Comparison of ENCODE assay signal across 8 cellular contexts in the genomic region with DNA sequence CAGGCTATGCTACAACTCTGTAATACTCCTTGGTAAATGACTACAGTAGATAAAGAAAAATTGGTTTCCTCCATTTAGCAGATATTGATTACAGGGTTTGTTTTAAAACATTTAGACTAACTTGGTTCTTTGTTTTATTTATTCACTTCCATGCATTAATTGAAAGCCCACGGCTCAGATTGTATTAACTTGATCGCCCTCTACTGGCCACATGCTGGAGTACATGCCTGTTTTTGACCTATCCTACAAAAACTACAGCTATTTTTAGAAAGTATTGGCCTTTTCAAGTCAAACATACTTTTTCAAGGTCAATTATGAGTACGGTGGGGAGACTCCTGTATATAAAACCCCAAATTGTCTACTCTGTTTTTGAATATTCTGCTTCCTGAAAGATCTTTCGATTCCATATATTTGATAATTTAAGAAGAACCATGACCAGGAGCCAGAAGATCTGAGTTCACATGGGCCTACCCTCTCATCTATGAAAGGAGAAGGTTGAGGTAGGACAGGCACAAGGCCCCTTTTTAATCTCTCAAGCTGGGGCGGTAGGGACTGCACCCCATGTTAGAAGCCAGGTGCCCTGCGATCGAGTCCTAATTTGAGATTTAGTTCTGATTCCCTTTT. TPM values are rescaled to one million over a fixed set of nuclear protein-coding genes. Genes with fewer than 3 reads are reported as not detected.
A peak's percentile ranks its signal among the peaks of the same experiment; 100 is the strongest.
DNase-seq lines count a peak whose midpoint lies in the region; ATAC-seq and TF ChIP-seq lines count a peak whose summit lies in the region.

No MANE protein-coding gene starts in this region.

- WGBS in GM23248 (ENCODE audit: low coverage in 1 of 2, low lambda C conversion rate in 2 of 2, missing lambda C conversion rate in 2 of 2), 2 experiments, result 25 to 26% methylated on average over 7 of the region's 7 CpGs
- 44% methylated on average over 7 of the region's 7 CpGs for WGBS in sigmoid colon, 2 donors

- no peak overlapping the region for H3K4me2 ChIP-seq in GM23248 (ENCODE audit: unreplicated experiment)

- no peaks in the 10 kb centered on the region for H3K27me3 Mint-ChIP-seq in glutamatergic neuron (ENCODE audit: unreplicated experiment)

- H3K4me1 ChIP-seq in GM23248 (ENCODE audit: insufficient read depth) (no peaks in the 10 kb centered on the region), sigmoid colon (no peaks in the 10 kb centered on the region)

- no peak for TF ChIP-seq EP300 in sigmoid colon (IDR thresholded peaks at IDR 0.05)

- no peaks in the 10 kb centered on the region for H3K9me2 ChIP-seq in GM23248 (ENCODE audit: insufficient read depth)

- H3K27ac ChIP-seq in GM23248 (no peak overlapping the region), sigmoid colon (no peak overlapping the region)

- intact Hi-C loops in sigmoid colon (cut with DNase I), result loop anchor here (10.0 kb wide), 1 partner anchor 342 kb away; no protein-coding TSS in a partner anchor

- TF ChIP-seq CTCF in glutamatergic neuron (IDR thresholded peaks at IDR 0.05; ENCODE audit: partially characterized antibody, unreplicated experiment) (peak; percentile 91), sigmoid colon (IDR thresholded peaks at IDR 0.05) (peak in 3 of 4 experiments; percentile 41 to 63 (median 48))

- no peak for TF ChIP-seq POLR2A in sigmoid colon (IDR thresholded peaks at IDR 0.05)

- no peak overlapping the region for H3K27ac Mint-ChIP-seq in glutamatergic neuron (ENCODE audit: unreplicated experiment)

- H4K20me1 ChIP-seq in GM23248 (ENCODE audit: insufficient read depth), result no peaks in the 10 kb centered on the region

- H3K36me3 Mint-ChIP-seq in glutamatergic neuron (ENCODE audit: unreplicated experiment), result no peaks in the 10 kb centered on the region

- H3K4me1 Mint-ChIP-seq in glutamatergic neuron (ENCODE audit: low read depth, unreplicated experiment), result peaks cover 3% of the 10 kb centered on the region

- H2AFZ ChIP-seq in GM23248, result no peak overlapping the region

- H3K4me3 Mint-ChIP-seq in glutamatergic neuron (ENCODE audit: unreplicated experiment), result no peak overlapping the region

- no peak overlapping the region for H3K9ac ChIP-seq in GM23248

- H3K79me2 ChIP-seq in GM23248 (ENCODE audit: insufficient read depth), result no peaks in the 10 kb centered on the region

- H3K4me3 ChIP-seq in GM23248 (no peak overlapping the region), sigmoid colon (no peak overlapping the region)

- H3K36me3 ChIP-seq in GM23248 (ENCODE audit: low read depth), result no peaks in the 10 kb centered on the region
- no peaks in the 10 kb centered on the region for H3K36me3 ChIP-seq in sigmoid colon

- no peaks in the 10 kb centered on the region for H3K9me3 Mint-ChIP-seq in glutamatergic neuron (ENCODE audit: unreplicated experiment)

- DNase-seq in DMS153 treated with DMSO at 0.1 percent for 48 hours (lab: John Stamatoyannopoulos, UW; ENCODE audit: unreplicated experiment) (peak; percentile 57), GM23248 (peak; percentile 58), NCI-H2196 treated with DMSO at 0.1 percent for 48 hours (lab: John Stamatoyannopoulos, UW; ENCODE audit: unreplicated experiment) (peak; percentile 15), activated T-cell treated with anti-CD3 and anti-CD28 coated beads for 24 hours (ENCODE audit: low read depth) (peak; percentile 16), glutamatergic neuron (peak; percentile 62), sigmoid colon (no peak)

- H3F3A ChIP-seq in GM23248 (ENCODE audit: insufficient read depth), result no peaks in the 10 kb centered on the region

- in situ Hi-C loops in GM23248 (cut with MboI), result no loop called here

- no peaks in the 10 kb centered on the region for H3K9me3 ChIP-seq in GM23248 (ENCODE audit: low read depth)
- no peaks in the 10 kb centered on the region for H3K9me3 ChIP-seq in sigmoid colon

- H3K27me3 ChIP-seq in GM23248 (replicated peaks; ENCODE audit: insufficient read depth), result no peaks in the 10 kb centered on the region
- H3K27me3 ChIP-seq in sigmoid colon, result no peaks in the 10 kb centered on the region

- ATAC-seq in GM19035 (IDR thresholded peaks at IDR 0.05; ENCODE audit: unreplicated experiment) (no peak), GM19467 (IDR thresholded peaks at IDR 0.05; ENCODE audit: unreplicated experiment) (no peak)

RNA-seq across cellular contexts. Expression of a gene that starts 51.8 kb away (rescaled TPM):
- not detected in 2 replicates for total RNA-seq in GM23248 (2014; rRNA removed; shearing (Covaris generic))
- polyA plus RNA-seq in GM23248 (2016; fragmentation: Nextera tagmentation; extraction: Ambion mirVana) (not detected in 2 replicates), sigmoid colon (under 1 TPM in 1 of 3 donors, not detected in 2; 0.44 TPM)
- total RNA-seq in glutamatergic neuron (ENCODE audit: unreplicated experiment) (1.3 TPM), sigmoid colon (1 to 10 TPM in 1 of 4 donors, under 1 TPM in 3; 0.28 to 2.9 (median 0.65) TPM)
